1 cellular context compared by ENCODE assay signal in genomic region chr9:5437254-5438216, GRCh38.
A peak's percentile ranks its signal among the peaks of the same experiment; 100 is the strongest.
TF ChIP-seq lines count a peak whose summit lies in the region.

A gene with protein sequence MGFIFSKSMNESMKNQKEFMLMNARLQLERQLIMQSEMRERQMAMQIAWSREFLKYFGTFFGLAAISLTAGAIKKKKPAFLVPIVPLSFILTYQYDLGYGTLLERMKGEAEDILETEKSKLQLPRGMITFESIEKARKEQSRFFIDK (minus strand): TSS chr9:5437925. CDS start chr9:5431977, 5,948 bp downstream.

TF ChIP-seq in HepG2, 621 proteins besides CTCF, POLR2A, EP300 and RAD21 (continued from another document and continues in another):
- TF ChIP-seq, protein P1, sequence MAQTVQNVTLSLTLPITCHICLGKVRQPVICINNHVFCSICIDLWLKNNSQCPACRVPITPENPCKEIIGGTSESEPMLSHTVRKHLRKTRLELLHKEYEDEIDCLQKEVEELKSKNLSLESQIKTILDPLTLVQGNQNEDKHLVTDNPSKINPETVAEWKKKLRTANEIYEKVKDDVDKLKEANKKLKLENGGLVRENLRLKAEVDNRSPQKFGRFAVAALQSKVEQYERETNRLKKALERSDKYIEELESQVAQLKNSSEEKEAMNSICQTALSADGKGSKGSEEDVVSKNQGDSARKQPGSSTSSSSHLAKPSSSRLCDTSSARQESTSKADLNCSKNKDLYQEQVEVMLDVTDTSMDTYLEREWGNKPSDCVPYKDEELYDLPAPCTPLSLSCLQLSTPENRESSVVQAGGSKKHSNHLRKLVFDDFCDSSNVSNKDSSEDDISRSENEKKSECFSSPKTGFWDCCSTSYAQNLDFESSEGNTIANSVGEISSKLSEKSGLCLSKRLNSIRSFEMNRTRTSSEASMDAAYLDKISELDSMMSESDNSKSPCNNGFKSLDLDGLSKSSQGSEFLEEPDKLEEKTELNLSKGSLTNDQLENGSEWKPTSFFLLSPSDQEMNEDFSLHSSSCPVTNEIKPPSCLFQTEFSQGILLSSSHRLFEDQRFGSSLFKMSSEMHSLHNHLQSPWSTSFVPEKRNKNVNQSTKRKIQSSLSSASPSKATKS (CRISPR knock-in tag; IDR thresholded peaks at IDR 0.05): no peak
- TF ChIP-seq HCFC1 (IDR thresholded peaks at IDR 0.05; ENCODE audit: low read depth, low read length) (no peak), ZBTB8A (CRISPR knock-in tag; IDR thresholded peaks at IDR 0.05; ENCODE audit: borderline replicate concordance, low read depth) (peak; percentile 43; the same call in 1 of the 2 replicates), ZKSCAN5 (CRISPR knock-in tag; IDR thresholded peaks at IDR 0.05) (no peak), BRCA1 (CRISPR knock-in tag; IDR thresholded peaks at IDR 0.05) (peak; percentile 42; the same call in 1 of the 2 replicates), ZNF720 (CRISPR knock-in tag; IDR thresholded peaks at IDR 0.05) (no peak), ZSCAN25 (CRISPR knock-in tag; IDR thresholded peaks at IDR 0.05) (no peak), MTA1 (CRISPR knock-in tag; IDR thresholded peaks at IDR 0.05; ENCODE audit: borderline replicate concordance) (peak; percentile 48; the same call in 1 of the 2 replicates), CSRNP1 (CRISPR knock-in tag; IDR thresholded peaks at IDR 0.05) (0 out of 2 replicates have a peak, but pooled peaks have one; percentile 74), MAZ (IDR thresholded peaks at IDR 0.05; ENCODE audit: borderline replicate concordance, low read depth, low read length) (peak; percentile 40; the same call in 1 of the 2 replicates), MAZ (CRISPR knock-in tag; IDR thresholded peaks at IDR 0.05; ENCODE audit: low read depth) (peak; percentile 60; the same call in 1 of the 2 replicates), SRSF1 (optimal IDR thresholded peaks at IDR 0.05; ENCODE audit: low read depth, low read length) (no peak), ZNF414 (CRISPR knock-in tag; IDR thresholded peaks at IDR 0.05) (no peak), ZBTB37 (CRISPR knock-in tag; IDR thresholded peaks at IDR 0.05) (no peak), SP2 (CRISPR knock-in tag; IDR thresholded peaks at IDR 0.05) (peak; percentile 84), IKZF4 (CRISPR knock-in tag; IDR thresholded peaks at IDR 0.05; ENCODE audit: borderline replicate concordance, low read depth, not compliant biosample characterization) (no peak), SMARCC2 (IDR thresholded peaks at IDR 0.05) (no peak), NR3C1 (CRISPR knock-in tag; IDR thresholded peaks at IDR 0.05) (no peak), KLF11 (CRISPR knock-in tag; IDR thresholded peaks at IDR 0.05) (no peak), MYC (CRISPR knock-in tag; IDR thresholded peaks at IDR 0.05; ENCODE audit: borderline replicate concordance) (peak; percentile 78), REST (IDR thresholded peaks at IDR 0.05; ENCODE audit: borderline replicate concordance in 1 of 2, low read depth in 1 of 2, low read length in 2 of 2) (0 out of 4 replicates have a peak, but pooled peaks of 1 of the 2 experiments have one; percentile 39), ZNF772 (CRISPR knock-in tag; IDR thresholded peaks at IDR 0.05) (no peak; the same call in 1 of the 2 replicates), FOXJ3 (CRISPR knock-in tag; IDR thresholded peaks at IDR 0.05; ENCODE audit: borderline replicate concordance) (peak; percentile 40; the same call in 1 of the 2 replicates), ZNF350 (CRISPR knock-in tag; IDR thresholded peaks at IDR 0.05; ENCODE audit: borderline replicate concordance, low read depth) (peak; percentile 33; the same call in 1 of the 2 replicates), SALL1 (CRISPR knock-in tag; IDR thresholded peaks at IDR 0.05) (peak; percentile 75; the same call in 1 of the 2 replicates), RFX3 (CRISPR knock-in tag; IDR thresholded peaks at IDR 0.05) (no peak), ZNF17 (CRISPR knock-in tag; IDR thresholded peaks at IDR 0.05) (no peak), YEATS4 (CRISPR knock-in tag; IDR thresholded peaks at IDR 0.05; ENCODE audit: borderline replicate concordance) (peak; percentile 94), ZNF879 (CRISPR knock-in tag; IDR thresholded peaks at IDR 0.05) (no peak), ZBTB7A (CRISPR knock-in tag; IDR thresholded peaks at IDR 0.05) (no peak), ZNF274 (CRISPR knock-in tag; IDR thresholded peaks at IDR 0.05) (peak; percentile 65), SP5 (CRISPR knock-in tag; IDR thresholded peaks at IDR 0.05; ENCODE audit: borderline replicate concordance, low read depth) (peak; percentile 91), ZFP41 (CRISPR knock-in tag; IDR thresholded peaks at IDR 0.05; ENCODE audit: borderline replicate concordance) (no peak), ZNF549 (CRISPR knock-in tag; IDR thresholded peaks at IDR 0.05) (0 out of 2 replicates have a peak, but pooled peaks have one; percentile 47)
- TF ChIP-seq, protein P2, sequence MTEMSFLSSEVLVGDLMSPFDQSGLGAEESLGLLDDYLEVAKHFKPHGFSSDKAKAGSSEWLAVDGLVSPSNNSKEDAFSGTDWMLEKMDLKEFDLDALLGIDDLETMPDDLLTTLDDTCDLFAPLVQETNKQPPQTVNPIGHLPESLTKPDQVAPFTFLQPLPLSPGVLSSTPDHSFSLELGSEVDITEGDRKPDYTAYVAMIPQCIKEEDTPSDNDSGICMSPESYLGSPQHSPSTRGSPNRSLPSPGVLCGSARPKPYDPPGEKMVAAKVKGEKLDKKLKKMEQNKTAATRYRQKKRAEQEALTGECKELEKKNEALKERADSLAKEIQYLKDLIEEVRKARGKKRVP (CRISPR knock-in tag; IDR thresholded peaks at IDR 0.05): 0 out of 4 replicates have a peak, but pooled peaks of 1 of the 2 experiments have one; percentile 9
- TF ChIP-seq, protein P3, sequence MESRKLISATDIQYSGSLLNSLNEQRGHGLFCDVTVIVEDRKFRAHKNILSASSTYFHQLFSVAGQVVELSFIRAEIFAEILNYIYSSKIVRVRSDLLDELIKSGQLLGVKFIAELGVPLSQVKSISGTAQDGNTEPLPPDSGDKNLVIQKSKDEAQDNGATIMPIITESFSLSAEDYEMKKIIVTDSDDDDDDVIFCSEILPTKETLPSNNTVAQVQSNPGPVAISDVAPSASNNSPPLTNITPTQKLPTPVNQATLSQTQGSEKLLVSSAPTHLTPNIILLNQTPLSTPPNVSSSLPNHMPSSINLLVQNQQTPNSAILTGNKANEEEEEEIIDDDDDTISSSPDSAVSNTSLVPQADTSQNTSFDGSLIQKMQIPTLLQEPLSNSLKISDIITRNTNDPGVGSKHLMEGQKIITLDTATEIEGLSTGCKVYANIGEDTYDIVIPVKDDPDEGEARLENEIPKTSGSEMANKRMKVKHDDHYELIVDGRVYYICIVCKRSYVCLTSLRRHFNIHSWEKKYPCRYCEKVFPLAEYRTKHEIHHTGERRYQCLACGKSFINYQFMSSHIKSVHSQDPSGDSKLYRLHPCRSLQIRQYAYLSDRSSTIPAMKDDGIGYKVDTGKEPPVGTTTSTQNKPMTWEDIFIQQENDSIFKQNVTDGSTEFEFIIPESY (CRISPR knock-in tag; IDR thresholded peaks at IDR 0.05): no peak
- TF ChIP-seq, protein P4, sequence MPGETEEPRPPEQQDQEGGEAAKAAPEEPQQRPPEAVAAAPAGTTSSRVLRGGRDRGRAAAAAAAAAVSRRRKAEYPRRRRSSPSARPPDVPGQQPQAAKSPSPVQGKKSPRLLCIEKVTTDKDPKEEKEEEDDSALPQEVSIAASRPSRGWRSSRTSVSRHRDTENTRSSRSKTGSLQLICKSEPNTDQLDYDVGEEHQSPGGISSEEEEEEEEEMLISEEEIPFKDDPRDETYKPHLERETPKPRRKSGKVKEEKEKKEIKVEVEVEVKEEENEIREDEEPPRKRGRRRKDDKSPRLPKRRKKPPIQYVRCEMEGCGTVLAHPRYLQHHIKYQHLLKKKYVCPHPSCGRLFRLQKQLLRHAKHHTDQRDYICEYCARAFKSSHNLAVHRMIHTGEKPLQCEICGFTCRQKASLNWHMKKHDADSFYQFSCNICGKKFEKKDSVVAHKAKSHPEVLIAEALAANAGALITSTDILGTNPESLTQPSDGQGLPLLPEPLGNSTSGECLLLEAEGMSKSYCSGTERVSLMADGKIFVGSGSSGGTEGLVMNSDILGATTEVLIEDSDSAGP (CRISPR knock-in tag; IDR thresholded peaks at IDR 0.05; ENCODE audit: borderline replicate concordance): peak; percentile 94
- TF ChIP-seq, protein P5, sequence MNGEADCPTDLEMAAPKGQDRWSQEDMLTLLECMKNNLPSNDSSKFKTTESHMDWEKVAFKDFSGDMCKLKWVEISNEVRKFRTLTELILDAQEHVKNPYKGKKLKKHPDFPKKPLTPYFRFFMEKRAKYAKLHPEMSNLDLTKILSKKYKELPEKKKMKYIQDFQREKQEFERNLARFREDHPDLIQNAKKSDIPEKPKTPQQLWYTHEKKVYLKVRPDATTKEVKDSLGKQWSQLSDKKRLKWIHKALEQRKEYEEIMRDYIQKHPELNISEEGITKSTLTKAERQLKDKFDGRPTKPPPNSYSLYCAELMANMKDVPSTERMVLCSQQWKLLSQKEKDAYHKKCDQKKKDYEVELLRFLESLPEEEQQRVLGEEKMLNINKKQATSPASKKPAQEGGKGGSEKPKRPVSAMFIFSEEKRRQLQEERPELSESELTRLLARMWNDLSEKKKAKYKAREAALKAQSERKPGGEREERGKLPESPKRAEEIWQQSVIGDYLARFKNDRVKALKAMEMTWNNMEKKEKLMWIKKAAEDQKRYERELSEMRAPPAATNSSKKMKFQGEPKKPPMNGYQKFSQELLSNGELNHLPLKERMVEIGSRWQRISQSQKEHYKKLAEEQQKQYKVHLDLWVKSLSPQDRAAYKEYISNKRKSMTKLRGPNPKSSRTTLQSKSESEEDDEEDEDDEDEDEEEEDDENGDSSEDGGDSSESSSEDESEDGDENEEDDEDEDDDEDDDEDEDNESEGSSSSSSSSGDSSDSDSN (CRISPR knock-in tag; IDR thresholded peaks at IDR 0.05): peak; percentile 99
- TF ChIP-seq, protein P6, sequence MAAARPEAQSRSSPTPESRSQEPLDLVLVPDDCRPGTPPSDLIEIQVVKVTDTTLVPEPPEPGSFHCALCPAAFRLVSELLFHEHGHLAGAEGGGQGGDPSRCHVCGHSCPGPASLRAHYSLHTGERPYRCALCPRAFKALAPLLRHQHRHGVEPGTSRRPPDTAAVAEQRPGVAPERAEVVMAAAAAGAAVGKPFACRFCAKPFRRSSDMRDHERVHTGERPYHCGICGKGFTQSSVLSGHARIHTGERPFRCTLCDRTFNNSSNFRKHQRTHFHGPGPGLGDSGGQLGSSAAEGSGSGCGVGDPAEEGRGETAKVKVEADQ (CRISPR knock-in tag; IDR thresholded peaks at IDR 0.05; ENCODE audit: borderline replicate concordance): peak; percentile 78; the same call in 1 of the 2 replicates
- TF ChIP-seq, protein P7, sequence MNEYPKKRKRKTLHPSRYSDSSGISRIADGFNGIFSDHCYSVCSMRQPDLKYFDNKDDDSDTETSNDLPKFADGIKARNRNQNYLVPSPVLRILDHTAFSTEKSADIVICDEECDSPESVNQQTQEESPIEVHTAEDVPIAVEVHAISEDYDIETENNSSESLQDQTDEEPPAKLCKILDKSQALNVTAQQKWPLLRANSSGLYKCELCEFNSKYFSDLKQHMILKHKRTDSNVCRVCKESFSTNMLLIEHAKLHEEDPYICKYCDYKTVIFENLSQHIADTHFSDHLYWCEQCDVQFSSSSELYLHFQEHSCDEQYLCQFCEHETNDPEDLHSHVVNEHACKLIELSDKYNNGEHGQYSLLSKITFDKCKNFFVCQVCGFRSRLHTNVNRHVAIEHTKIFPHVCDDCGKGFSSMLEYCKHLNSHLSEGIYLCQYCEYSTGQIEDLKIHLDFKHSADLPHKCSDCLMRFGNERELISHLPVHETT (CRISPR knock-in tag; conservative IDR thresholded peaks at IDR 0.05): 0 out of 2 replicates have a peak, but pooled peaks have one; percentile 30
